30 cellular contexts compared by ENCODE assay signal in the genomic region with DNA sequence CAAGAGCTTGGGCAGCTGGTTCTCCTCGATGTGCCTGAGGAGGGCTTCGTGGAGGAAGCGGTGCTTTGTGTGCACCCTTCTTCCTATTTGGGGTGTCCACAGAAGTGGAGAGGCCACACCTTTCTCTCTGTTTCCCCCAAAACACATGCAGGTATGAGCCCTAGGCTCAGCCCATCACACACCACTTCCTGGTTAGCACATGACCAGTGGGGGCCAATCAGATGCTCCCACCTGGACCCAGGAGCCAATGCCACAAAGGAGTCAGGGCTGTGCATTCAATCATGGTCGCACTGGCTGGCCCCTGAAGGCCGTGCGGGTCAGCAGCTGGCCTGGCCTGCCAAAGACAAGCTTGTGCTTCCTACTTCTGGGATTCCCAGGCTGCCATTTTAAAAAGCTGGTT. TPM values are rescaled to one million over a fixed set of nuclear protein-coding genes. Genes with fewer than 3 reads are reported as not detected.
"Had no signal": no experiment of that assay in that cellular context is flagged by ENCODE, and none has a peak within 500 bp of the region (broad histone marks: within the 10 kb centered on the region; RNA-seq: fewer than 3 reads in every experiment).

No MANE protein-coding gene starts in this region.

- DNase-seq: activated CD4-positive, alpha-beta memory T cell treated with anti-CD3 and anti-CD28 coated beads, Interleukin-2, amount 10 ng/mL, durations not matched to agents 7 days and 5 days; activated CD4-positive, alpha-beta T cell treated with anti-CD3 and anti-CD28 coated beads for 1 hour; activated CD4-positive, alpha-beta T cell treated with anti-CD3 and anti-CD28 coated beads, Interleukin-2, amount 10 ng/mL, durations not matched to agents 7 days and 5 days; activated CD8-positive, alpha-beta memory T cell treated with anti-CD3 and anti-CD28 coated beads, Interleukin-2, amount 50 U/mL, for 48 hours; activated gamma-delta T cell; activated naive CD4-positive, alpha-beta T cell treated with anti-CD3 and anti-CD28 coated beads, Interleukin-2, amount 10 ng/mL, durations not matched to agents 7 days and 5 days; activated naive CD8-positive, alpha-beta T cell treated with anti-CD3 and anti-CD28 coated beads, Interleukin-2, amount 50 U/mL, for 24 hours; activated T-cell treated with anti-CD3 and anti-CD28 coated beads, Interleukin-2, amount 50 U/mL, for 24 hours; amygdala; central memory CD4-positive, alpha-beta T cell; foreskin keratinocyte; left ventricle myocardium inferior; naive B cell; nephron progenitor cell; nucleus accumbens; pancreas; retina; stimulated activated CD4-positive, alpha-beta T cell treated with anti-CD3 and anti-CD28 coated beads, Interleukin-12 subunit alpha, Interleukin-12 subunit beta, amount 100 ng/mL, for 4 hours; stimulated activated CD4-positive, alpha-beta T cell treated with anti-CD3 and anti-CD28 coated beads, Interleukin-4, amount 100 ng/mL, for 1 hour; stimulated activated naive CD8-positive, alpha-beta T cell treated with anti-CD3 and anti-CD28 coated beads, Interleukin-15, Interleukin-2, amounts not matched to agents 100 U/mL and 50 U/mL, for 24 hours; T-helper 17 cell; T1000; trophoblast cell; uterus had no signal

- ATAC-seq: activated naive CD8-positive, alpha-beta T cell treated with anti-CD3 and anti-CD28 coated beads, Interleukin-2, amount 50 U/mL, for 24 hours; foreskin keratinocyte; pancreas; sciatic nerve; stimulated activated naive CD8-positive, alpha-beta T cell treated with anti-CD3 and anti-CD28 coated beads, Interleukin-15, Interleukin-2, amounts not matched to agents 100 U/mL and 50 U/mL, for 24 hours; T-helper 17 cell had no signal

- H3K36me3 ChIP-seq: esophagus muscularis mucosa, left ventricle myocardium inferior, pancreas, prostate gland, thoracic aorta, uterus had no signal

- H3K27me3 Mint-ChIP-seq: activated CD4-positive, alpha-beta T cell treated with anti-CD3 and anti-CD28 coated beads, Interleukin-2, amount 10 ng/mL, durations not matched to agents 7 days and 5 days had no signal

- H3K9me3 ChIP-seq: esophagus muscularis mucosa, left ventricle myocardium inferior, pancreas, prostate gland, thoracic aorta, uterus had no signal

- H3K4me1 ChIP-seq: foreskin keratinocyte, pancreas, prostate gland had no signal

- H3K36me3 Mint-ChIP-seq: activated naive CD4-positive, alpha-beta T cell treated with anti-CD3 and anti-CD28 coated beads, Interleukin-2, amount 10 ng/mL, durations not matched to agents 7 days and 5 days; naive B cell had no signal

- H3K27ac Mint-ChIP-seq: activated CD4-positive, alpha-beta memory T cell treated with anti-CD3 and anti-CD28 coated beads, Interleukin-2, amount 10 ng/mL, durations not matched to agents 7 days and 5 days; activated CD4-positive, alpha-beta T cell treated with anti-CD3 and anti-CD28 coated beads, Interleukin-2, amount 10 ng/mL, durations not matched to agents 7 days and 5 days; activated naive CD4-positive, alpha-beta T cell treated with anti-CD3 and anti-CD28 coated beads, Interleukin-2, amount 10 ng/mL, durations not matched to agents 7 days and 5 days; activated naive CD8-positive, alpha-beta T cell treated with anti-CD3 and anti-CD28 coated beads, Interleukin-2, amount 50 U/mL, for 24 hours; activated T-cell treated with anti-CD3 and anti-CD28 coated beads, Interleukin-2, amount 50 U/mL, for 24 hours; dendritic cell treated with granulocyte-macrophage colony-stimulating factor and Interleukin-4, amounts not matched to agents 40 ng/mL and 50 ng/mL, for 4 days; naive B cell; T-helper 17 cell had no signal

- H3K4me1 Mint-ChIP-seq: activated CD4-positive, alpha-beta memory T cell treated with anti-CD3 and anti-CD28 coated beads, Interleukin-2, amount 10 ng/mL, durations not matched to agents 7 days and 5 days; activated naive CD4-positive, alpha-beta T cell treated with anti-CD3 and anti-CD28 coated beads, Interleukin-2, amount 10 ng/mL, durations not matched to agents 7 days and 5 days; activated naive CD8-positive, alpha-beta T cell treated with anti-CD3 and anti-CD28 coated beads, Interleukin-2, amount 50 U/mL, for 24 hours had no signal

- H3K27me3 ChIP-seq: foreskin keratinocyte, pancreas, uterus had no signal

- H3K9me3 Mint-ChIP-seq: activated CD4-positive, alpha-beta memory T cell treated with anti-CD3 and anti-CD28 coated beads, Interleukin-2, amount 10 ng/mL, durations not matched to agents 7 days and 5 days; activated CD4-positive, alpha-beta T cell treated with anti-CD3 and anti-CD28 coated beads, Interleukin-2, amount 10 ng/mL, durations not matched to agents 7 days and 5 days; activated naive CD4-positive, alpha-beta T cell treated with anti-CD3 and anti-CD28 coated beads, Interleukin-2, amount 10 ng/mL, durations not matched to agents 7 days and 5 days; activated naive CD8-positive, alpha-beta T cell treated with anti-CD3 and anti-CD28 coated beads, Interleukin-2, amount 50 U/mL, for 24 hours; activated T-cell treated with anti-CD3 and anti-CD28 coated beads, Interleukin-2, amount 50 U/mL, for 24 hours; dendritic cell treated with granulocyte-macrophage colony-stimulating factor and Interleukin-4, amounts not matched to agents 40 ng/mL and 50 ng/mL, for 4 days; nephron progenitor cell had no signal

- H3K4me3 Mint-ChIP-seq: activated CD4-positive, alpha-beta memory T cell treated with anti-CD3 and anti-CD28 coated beads, Interleukin-2, amount 10 ng/mL, durations not matched to agents 7 days and 5 days; activated CD4-positive, alpha-beta T cell treated with anti-CD3 and anti-CD28 coated beads, Interleukin-2, amount 10 ng/mL, durations not matched to agents 7 days and 5 days; activated naive CD4-positive, alpha-beta T cell treated with anti-CD3 and anti-CD28 coated beads, Interleukin-2, amount 10 ng/mL, durations not matched to agents 7 days and 5 days; activated naive CD8-positive, alpha-beta T cell treated with anti-CD3 and anti-CD28 coated beads, Interleukin-2, amount 50 U/mL, for 24 hours; activated T-cell treated with anti-CD3 and anti-CD28 coated beads, Interleukin-2, amount 50 U/mL, for 24 hours; dendritic cell treated with granulocyte-macrophage colony-stimulating factor and Interleukin-4, amounts not matched to agents 40 ng/mL and 50 ng/mL, for 4 days; naive B cell; nephron progenitor cell; T-helper 17 cell had no signal

- H3K4me3 ChIP-seq: esophagus muscularis mucosa, left ventricle myocardium inferior, pancreas, prostate gland, skin epidermis, thoracic aorta, uterus had no signal

- H3K27ac ChIP-seq: esophagus muscularis mucosa, foreskin keratinocyte, left ventricle myocardium inferior, pancreas, prostate gland, skin epidermis, thoracic aorta, uterus had no signal

RNA-seq across cellular contexts. Expression of a gene that starts 51.4 kb away (rescaled TPM):
- total RNA-seq: activated CD4-positive, alpha-beta memory T cell treated with anti-CD3 and anti-CD28 coated beads, Interleukin-2, amount 10 ng/mL, durations not matched to agents 7 days and 5 days; activated CD4-positive, alpha-beta T cell treated with anti-CD3 and anti-CD28 coated beads, Interleukin-2, amount 10 ng/mL, durations not matched to agents 7 days and 5 days; T-helper 17 cell had no signal
